Comparison of ENCODE assay signal across 1 cellular context in the genomic region with DNA sequence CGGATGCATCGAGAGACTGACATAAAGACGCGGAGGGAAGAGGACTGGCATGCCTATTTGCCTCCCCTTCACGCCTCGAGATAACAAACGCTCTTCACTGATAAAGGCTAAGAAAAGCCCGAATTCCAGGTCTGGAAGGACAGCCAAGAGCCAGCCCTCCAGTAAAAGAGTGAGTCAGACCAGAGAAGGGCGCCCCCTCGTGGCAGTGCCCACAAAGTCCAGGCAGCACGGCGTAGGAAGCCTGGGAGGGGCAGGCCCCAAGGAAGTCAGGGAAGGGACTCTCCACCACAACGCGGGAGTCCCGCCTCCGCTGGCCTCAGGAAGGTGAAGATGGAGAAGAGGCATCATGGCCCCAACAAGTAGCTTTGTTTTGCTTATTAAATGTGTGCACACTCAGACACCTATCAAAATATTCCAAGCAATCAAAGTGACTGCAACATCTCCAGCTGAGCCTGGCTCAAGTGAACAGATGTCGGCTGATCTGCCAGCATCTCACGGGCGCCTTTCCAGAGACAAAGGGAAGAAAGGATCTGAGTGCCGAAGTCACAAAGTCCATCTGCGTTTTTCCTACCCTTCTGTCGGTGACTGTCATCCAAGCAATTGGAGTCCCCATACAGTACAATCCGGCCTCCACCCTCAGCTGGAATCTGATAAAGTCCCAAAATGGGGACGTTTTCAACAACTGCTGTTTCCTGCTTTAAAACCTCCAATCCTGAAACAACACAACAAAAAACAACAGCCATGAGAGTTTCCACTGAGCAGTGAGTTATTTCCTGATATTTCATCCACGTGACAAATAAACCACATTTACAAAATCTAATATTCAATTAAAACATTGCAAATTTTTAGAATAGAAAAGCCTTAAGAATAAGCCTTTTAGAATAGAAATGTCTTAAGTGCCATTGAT.
TF ChIP-seq lines count a peak whose summit lies in the region.

No MANE protein-coding gene starts in this region.

TF ChIP-seq in HepG2, 621 proteins besides CTCF, POLR2A, EP300 and RAD21 (continued from another document):
- TF ChIP-seq ZNF512B (CRISPR knock-in tag; IDR thresholded peaks at IDR 0.05; ENCODE audit: borderline replicate concordance) (no peak), KDM2A (CRISPR knock-in tag; IDR thresholded peaks at IDR 0.05; ENCODE audit: borderline replicate concordance, low read depth) (0 out of 2 replicates have a peak, but pooled peaks have one; percentile 46), ONECUT2 (CRISPR knock-in tag; IDR thresholded peaks at IDR 0.05) (no peak), TEAD3 (CRISPR knock-in tag; optimal IDR thresholded peaks at IDR 0.05; ENCODE audit: borderline replicate concordance) (no peak), ZNF451 (CRISPR knock-in tag; IDR thresholded peaks at IDR 0.05) (no peak), FOSL2 (CRISPR knock-in tag; IDR thresholded peaks at IDR 0.05) (peak; percentile 89), ZNF441 (CRISPR knock-in tag; IDR thresholded peaks at IDR 0.05; ENCODE audit: borderline replicate concordance) (peak; percentile 43; the same call in 1 of the 2 replicates), ZFP1 (CRISPR knock-in tag; IDR thresholded peaks at IDR 0.05) (no peak), ZNF292 (CRISPR knock-in tag; IDR thresholded peaks at IDR 0.05; ENCODE audit: borderline replicate concordance, low read depth) (no peak), ZNF572 (CRISPR knock-in tag; IDR thresholded peaks at IDR 0.05) (peak; percentile 92), THAP11 (CRISPR knock-in tag; IDR thresholded peaks at IDR 0.05) (no peak), ZBTB1 (CRISPR knock-in tag; IDR thresholded peaks at IDR 0.05; ENCODE audit: borderline replicate concordance) (no peak), HDAC1 (CRISPR knock-in tag; IDR thresholded peaks at IDR 0.05) (no peak)
- TF ChIP-seq, protein P1, sequence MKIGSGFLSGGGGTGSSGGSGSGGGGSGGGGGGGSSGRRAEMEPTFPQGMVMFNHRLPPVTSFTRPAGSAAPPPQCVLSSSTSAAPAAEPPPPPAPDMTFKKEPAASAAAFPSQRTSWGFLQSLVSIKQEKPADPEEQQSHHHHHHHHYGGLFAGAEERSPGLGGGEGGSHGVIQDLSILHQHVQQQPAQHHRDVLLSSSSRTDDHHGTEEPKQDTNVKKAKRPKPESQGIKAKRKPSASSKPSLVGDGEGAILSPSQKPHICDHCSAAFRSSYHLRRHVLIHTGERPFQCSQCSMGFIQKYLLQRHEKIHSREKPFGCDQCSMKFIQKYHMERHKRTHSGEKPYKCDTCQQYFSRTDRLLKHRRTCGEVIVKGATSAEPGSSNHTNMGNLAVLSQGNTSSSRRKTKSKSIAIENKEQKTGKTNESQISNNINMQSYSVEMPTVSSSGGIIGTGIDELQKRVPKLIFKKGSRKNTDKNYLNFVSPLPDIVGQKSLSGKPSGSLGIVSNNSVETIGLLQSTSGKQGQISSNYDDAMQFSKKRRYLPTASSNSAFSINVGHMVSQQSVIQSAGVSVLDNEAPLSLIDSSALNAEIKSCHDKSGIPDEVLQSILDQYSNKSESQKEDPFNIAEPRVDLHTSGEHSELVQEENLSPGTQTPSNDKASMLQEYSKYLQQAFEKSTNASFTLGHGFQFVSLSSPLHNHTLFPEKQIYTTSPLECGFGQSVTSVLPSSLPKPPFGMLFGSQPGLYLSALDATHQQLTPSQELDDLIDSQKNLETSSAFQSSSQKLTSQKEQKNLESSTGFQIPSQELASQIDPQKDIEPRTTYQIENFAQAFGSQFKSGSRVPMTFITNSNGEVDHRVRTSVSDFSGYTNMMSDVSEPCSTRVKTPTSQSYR (CRISPR knock-in tag; IDR thresholded peaks at IDR 0.05; ENCODE audit: borderline replicate concordance): no peak
- TF ChIP-seq, protein P2, sequence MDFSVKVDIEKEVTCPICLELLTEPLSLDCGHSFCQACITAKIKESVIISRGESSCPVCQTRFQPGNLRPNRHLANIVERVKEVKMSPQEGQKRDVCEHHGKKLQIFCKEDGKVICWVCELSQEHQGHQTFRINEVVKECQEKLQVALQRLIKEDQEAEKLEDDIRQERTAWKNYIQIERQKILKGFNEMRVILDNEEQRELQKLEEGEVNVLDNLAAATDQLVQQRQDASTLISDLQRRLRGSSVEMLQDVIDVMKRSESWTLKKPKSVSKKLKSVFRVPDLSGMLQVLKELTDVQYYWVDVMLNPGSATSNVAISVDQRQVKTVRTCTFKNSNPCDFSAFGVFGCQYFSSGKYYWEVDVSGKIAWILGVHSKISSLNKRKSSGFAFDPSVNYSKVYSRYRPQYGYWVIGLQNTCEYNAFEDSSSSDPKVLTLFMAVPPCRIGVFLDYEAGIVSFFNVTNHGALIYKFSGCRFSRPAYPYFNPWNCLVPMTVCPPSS (IDR thresholded peaks at IDR 0.05): no peak
